ENCODE assay signal across 2 cellular contexts in genomic region chr6:148383658-148384417, GRCh38.
TF ChIP-seq lines count a peak whose summit lies in the region.

No MANE protein-coding gene starts in this region.

TF ChIP-seq in liver, 16 proteins besides CTCF, POLR2A, EP300 and RAD21:
- TF ChIP-seq FOXA1 (IDR thresholded peaks at IDR 0.05) (no peak), JUND (IDR thresholded peaks at IDR 0.05) (no peak), TAF1 (conservative IDR thresholded peaks at IDR 0.05) (no peak), YY1 (IDR thresholded peaks at IDR 0.05) (no peak), REST (IDR thresholded peaks at IDR 0.05) (no peak), HNF4A (conservative IDR thresholded peaks at IDR 0.05) (no peak), MAX (IDR thresholded peaks at IDR 0.05) (peak; percentile 18), GABPA (IDR thresholded peaks at IDR 0.05 in 1 of 2, conservative IDR thresholded peaks at IDR 0.05 in 1 of 2) (no peak)
- TF ChIP-seq, protein P1, sequence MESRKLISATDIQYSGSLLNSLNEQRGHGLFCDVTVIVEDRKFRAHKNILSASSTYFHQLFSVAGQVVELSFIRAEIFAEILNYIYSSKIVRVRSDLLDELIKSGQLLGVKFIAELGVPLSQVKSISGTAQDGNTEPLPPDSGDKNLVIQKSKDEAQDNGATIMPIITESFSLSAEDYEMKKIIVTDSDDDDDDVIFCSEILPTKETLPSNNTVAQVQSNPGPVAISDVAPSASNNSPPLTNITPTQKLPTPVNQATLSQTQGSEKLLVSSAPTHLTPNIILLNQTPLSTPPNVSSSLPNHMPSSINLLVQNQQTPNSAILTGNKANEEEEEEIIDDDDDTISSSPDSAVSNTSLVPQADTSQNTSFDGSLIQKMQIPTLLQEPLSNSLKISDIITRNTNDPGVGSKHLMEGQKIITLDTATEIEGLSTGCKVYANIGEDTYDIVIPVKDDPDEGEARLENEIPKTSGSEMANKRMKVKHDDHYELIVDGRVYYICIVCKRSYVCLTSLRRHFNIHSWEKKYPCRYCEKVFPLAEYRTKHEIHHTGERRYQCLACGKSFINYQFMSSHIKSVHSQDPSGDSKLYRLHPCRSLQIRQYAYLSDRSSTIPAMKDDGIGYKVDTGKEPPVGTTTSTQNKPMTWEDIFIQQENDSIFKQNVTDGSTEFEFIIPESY (IDR thresholded peaks at IDR 0.05) = no peak

TF ChIP-seq in HepG2, 621 proteins besides CTCF, POLR2A, EP300 and RAD21:
- TF ChIP-seq GRHL1 (CRISPR knock-in tag; conservative IDR thresholded peaks at IDR 0.05) (no peak), ZNF234 (CRISPR knock-in tag; conservative IDR thresholded peaks at IDR 0.05) (no peak), ARID2 (CRISPR knock-in tag; IDR thresholded peaks at IDR 0.05; ENCODE audit: borderline replicate concordance) (no peak), MYPOP (CRISPR knock-in tag; IDR thresholded peaks at IDR 0.05) (no peak), ZNF839 (CRISPR knock-in tag; IDR thresholded peaks at IDR 0.05; ENCODE audit: borderline replicate concordance) (no peak), ARNTL (CRISPR knock-in tag; IDR thresholded peaks at IDR 0.05) (no peak), ZNF567 (CRISPR knock-in tag; IDR thresholded peaks at IDR 0.05; ENCODE audit: borderline replicate concordance) (no peak), ZNF432 (CRISPR knock-in tag; IDR thresholded peaks at IDR 0.05; ENCODE audit: borderline replicate concordance) (no peak), ZNF878 (CRISPR knock-in tag; IDR thresholded peaks at IDR 0.05) (no peak), NONO (IDR thresholded peaks at IDR 0.05) (no peak), NONO (CRISPR knock-in tag; conservative IDR thresholded peaks at IDR 0.05) (no peak), SMAD1 (CRISPR knock-in tag; IDR thresholded peaks at IDR 0.05; ENCODE audit: borderline replicate concordance, low read depth) (no peak), ELF4 (CRISPR knock-in tag; IDR thresholded peaks at IDR 0.05; ENCODE audit: borderline replicate concordance) (no peak), SOX6 (IDR thresholded peaks at IDR 0.05) (no peak), SOX6 (CRISPR knock-in tag; IDR thresholded peaks at IDR 0.05) (no peak), ZNF576 (CRISPR knock-in tag; IDR thresholded peaks at IDR 0.05) (no peak), ZNF207 (IDR thresholded peaks at IDR 0.05; ENCODE audit: borderline replicate concordance) (no peak), ZEB1 (IDR thresholded peaks at IDR 0.05; ENCODE audit: insufficient replicate concordance, low read depth) (no peak)
- TF ChIP-seq, protein P2, sequence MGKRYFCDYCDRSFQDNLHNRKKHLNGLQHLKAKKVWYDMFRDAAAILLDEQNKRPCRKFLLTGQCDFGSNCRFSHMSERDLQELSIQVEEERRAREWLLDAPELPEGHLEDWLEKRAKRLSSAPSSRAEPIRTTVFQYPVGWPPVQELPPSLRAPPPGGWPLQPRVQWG (CRISPR knock-in tag; IDR thresholded peaks at IDR 0.05; ENCODE audit: borderline replicate concordance, low read depth) = no peak
- TF ChIP-seq, protein P3, sequence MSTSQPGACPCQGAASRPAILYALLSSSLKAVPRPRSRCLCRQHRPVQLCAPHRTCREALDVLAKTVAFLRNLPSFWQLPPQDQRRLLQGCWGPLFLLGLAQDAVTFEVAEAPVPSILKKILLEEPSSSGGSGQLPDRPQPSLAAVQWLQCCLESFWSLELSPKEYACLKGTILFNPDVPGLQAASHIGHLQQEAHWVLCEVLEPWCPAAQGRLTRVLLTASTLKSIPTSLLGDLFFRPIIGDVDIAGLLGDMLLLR (CRISPR knock-in tag; IDR thresholded peaks at IDR 0.05) = no peak
